9 cellular contexts compared by ENCODE assay signal in genomic region chr1:201376464-201377374, GRCh38. TPM values are rescaled to one million over a fixed set of nuclear protein-coding genes. Genes with fewer than 3 reads are reported as not detected.
A peak's percentile ranks its signal among the peaks of the same experiment; 100 is the strongest.
DNase-seq lines count a peak whose midpoint lies in the region; ATAC-seq and TF ChIP-seq lines count a peak whose summit lies in the region.
"Had no signal": no experiment of that assay in that cellular context is flagged by ENCODE, and none has a peak within 500 bp of the region (broad histone marks: within the 10 kb centered on the region; RNA-seq: fewer than 3 reads in every experiment).

No MANE protein-coding gene starts in this region.

- TF ChIP-seq CTCF in Panc1 (IDR thresholded peaks at IDR 0.05) (peak; percentile 67), fibroblast of pulmonary artery (IDR thresholded peaks at IDR 0.05; ENCODE audit: low read length, missing control alignments) (peak; percentile 64), gastroesophageal sphincter (IDR thresholded peaks at IDR 0.05) (no peak)

- in situ Hi-C loops in Panc1 (cut with HindIII; ENCODE audit: low pct_unique_long_range_greater_than_20kb, low sequenced_read_pairs), result no loop called here

- H3K27me3 ChIP-seq in Panc1 (ENCODE audit: control insufficient read depth, insufficient read depth, low read length), result peaks cover 10% of the 10 kb centered on the region; the same call in 1 of the 2 replicates
- H3K27me3 ChIP-seq in gastroesophageal sphincter, result peaks cover 46% of the 10 kb centered on the region

- H3K9me3 ChIP-seq in Panc1 (ENCODE audit: control insufficient read depth, insufficient read depth, low read depth, low read length), result no peaks in the 10 kb centered on the region
- H3K9me3 ChIP-seq in gastroesophageal sphincter, result no peaks in the 10 kb centered on the region

- H3K4me3 ChIP-seq in Panc1 (ENCODE audit: low read depth in 2 of 2, low read length in 2 of 2), result no peak overlapping the region
- no peak overlapping the region for H3K4me3 ChIP-seq in fibroblast of pulmonary artery (replicated peaks; ENCODE audit: low read depth, low read length)
- peak overlapping the region; percentile 53 for H3K4me3 ChIP-seq in skeletal muscle cell (ENCODE audit: low read depth, low read length)
- no peak overlapping the region for H3K4me3 ChIP-seq in gastroesophageal sphincter

- H3K36me3 ChIP-seq in Panc1 (ENCODE audit: control insufficient read depth, insufficient read depth, low read length), result no peaks in the 10 kb centered on the region
- H3K36me3 ChIP-seq in gastroesophageal sphincter, result no peaks in the 10 kb centered on the region

- no peak for TF ChIP-seq POLR2A in gastroesophageal sphincter (IDR thresholded peaks at IDR 0.05)

- intact Hi-C loops in Panc1 (cut with micrococcal nuclease; ENCODE audit: unreplicated experiment), result no loop called here

- no peaks in the 10 kb centered on the region for H3K4me1 ChIP-seq in Panc1 (ENCODE audit: control insufficient read depth, insufficient read depth, low read length)
- H3K4me1 ChIP-seq in gastroesophageal sphincter, result no peaks in the 10 kb centered on the region

- WGBS in gastroesophageal sphincter (ENCODE audit: low coverage in 1 of 2), 2 donors, result 60% methylated on average over 1 of the region's 11 CpGs; no CpG with 5 or more reads in 1 of the 2 donors

- peak; percentile 6 for DNase-seq in CD1c-positive myeloid dendritic cell (ENCODE audit: extremely low spot score)
- DNase-seq in H4 (ENCODE audit: low spot score), result peak; percentile 34
- no peak for DNase-seq in Panc1 (ENCODE audit: low read depth, low spot score)
- DNase-seq in fibroblast of pulmonary artery (ENCODE audit: low read depth), result peak; percentile 28
- DNase-seq in skeletal muscle cell (ENCODE audit: low read depth), result no peak
- no peak for DNase-seq in NCI-H2029 (lab: John Stamatoyannopoulos, UW)
- DNase-seq in SW 1271 (lab: John Stamatoyannopoulos, UW), result no peak
- DNase-seq: naive B cell had no signal

- no peak for ATAC-seq in Panc1
- ATAC-seq in gastroesophageal sphincter, result no peak

- TF ChIP-seq EP300 in gastroesophageal sphincter (IDR thresholded peaks at IDR 0.05), result no peak

- CTCF ChIA-PET in Panc1 (lab: Charles Lee), result no interaction called here

- H3K27ac ChIP-seq in Panc1 (ENCODE audit: low read length), result no peak overlapping the region
- no peak overlapping the region for H3K27ac ChIP-seq in gastroesophageal sphincter

- no TSS peak for BruUV-seq in Panc1 (replicated peaks; lab: Mats Ljungman, UMichigan)

- POLR2A ChIA-PET in Panc1 (lab: Charles Lee), result interaction anchor here (0.6 kb wide), 1 partner anchor 525 kb away, joined by 3 read pairs; no protein-coding TSS in a partner anchor

RNA-seq across cellular contexts. Expression of gene TNNT2, which starts 0.8 kb away (rescaled TPM):
- not detected in 2 replicates for total RNA-seq in H4 (2014; rRNA removed; shearing (Covaris generic))
- total RNA-seq in Panc1 (2021; ENCODE audit: unreplicated experiment) (not detected), gastroesophageal sphincter (under 1 TPM in 3 of 4 donors, not detected in 1; 0.47 to 0.94 (median 0.81) TPM)
- polyA plus RNA-seq in Panc1 (2012; ENCODE audit: insufficient read length), result not detected

RNA-seq across cellular contexts. Expression of gene LAD1, which starts 22.4 kb away (rescaled TPM):
- total RNA-seq in H4 (2014; rRNA removed; shearing (Covaris generic)), result not detected in 2 replicates
- 0.10 TPM for total RNA-seq in Panc1 (2021; ENCODE audit: unreplicated experiment)
- polyA plus RNA-seq in Panc1 (2012; ENCODE audit: insufficient read length), result not detected
- 10 to 100 TPM in 1 of 4 donors, 1 to 10 TPM in 3; 1.2 to 24.1 (median 1.9) TPM for total RNA-seq in gastroesophageal sphincter

RNA-seq across cellular contexts. Expression of gene TNNI1, which starts 44.8 kb away (rescaled TPM):
- total RNA-seq in H4 (2014; rRNA removed; shearing (Covaris generic)), result not detected in 2 replicates
- not detected for total RNA-seq in Panc1 (2021; ENCODE audit: unreplicated experiment)
- polyA plus RNA-seq in Panc1 (2012; ENCODE audit: insufficient read length), result not detected
- not detected for total RNA-seq in gastroesophageal sphincter

Comparison
In these comparisons a context has a peak if more than half of its experiments do, and no peak if none do; other contexts are left out.
1. DNase-seq: peak in CD1c-positive myeloid dendritic cell (single experiment), H4 (single experiment) and fibroblast of pulmonary artery (single experiment); none in Panc1 (single experiment), skeletal muscle cell (single experiment), NCI-H2029 (single experiment) and SW 1271 (0 of 2).
2. CTCF ChIP-seq: peak in Panc1 (single experiment) and fibroblast of pulmonary artery (single experiment); none in gastroesophageal sphincter (0 of 4).